In the genomic region with DNA sequence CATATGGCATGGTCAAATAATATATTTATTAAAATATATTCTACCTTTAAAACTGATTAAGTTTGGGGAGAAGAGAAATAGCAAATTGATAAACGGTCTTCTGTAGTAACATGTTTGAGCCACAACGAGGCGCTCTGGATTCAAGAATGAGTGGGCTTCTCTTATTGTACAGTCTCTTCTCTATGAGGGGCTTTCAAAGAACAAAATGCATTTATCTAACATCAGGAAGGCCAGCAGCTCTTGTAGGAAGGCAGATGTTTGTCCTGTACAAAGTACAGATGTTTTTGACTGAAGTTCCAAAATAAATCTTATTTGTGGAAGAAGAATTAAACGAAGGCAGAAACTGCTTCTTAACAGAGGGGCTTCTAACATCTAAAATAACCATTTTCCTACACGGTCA, we compare ENCODE assay signal across 8 cellular contexts.
A peak's percentile ranks its signal among the peaks of the same experiment; 100 is the strongest.
DNase-seq lines count a peak whose midpoint lies in the region; ATAC-seq and TF ChIP-seq lines count a peak whose summit lies in the region.

No MANE protein-coding gene starts in this region.

- no peaks in the 10 kb centered on the region for H3K9me3 Mint-ChIP-seq in nephron
- no peaks in the 10 kb centered on the region for H3K9me3 Mint-ChIP-seq in CD4-positive, alpha-beta T cell
- H3K9me3 Mint-ChIP-seq in activated CD8-positive, alpha-beta memory T cell treated with anti-CD3 and anti-CD28 coated beads, Interleukin-2, amount 10 ng/mL, durations not matched to agents 7 days and 5 days (ENCODE audit: low read depth), result no peaks in the 10 kb centered on the region

- no peak for ATAC-seq in CD4-positive, alpha-beta T cell (ENCODE audit: poor library complexity)
- ATAC-seq in activated CD8-positive, alpha-beta memory T cell treated with anti-CD3 and anti-CD28 coated beads, Interleukin-2, amount 10 ng/mL, durations not matched to agents 7 days and 5 days, result no peak

- H3K4me3 Mint-ChIP-seq in nephron, result peak overlapping the region in 1 of 3 experiments; percentile 24
- no peak overlapping the region for H3K4me3 Mint-ChIP-seq in CD4-positive, alpha-beta T cell
- no peak overlapping the region for H3K4me3 Mint-ChIP-seq in activated CD8-positive, alpha-beta memory T cell treated with anti-CD3 and anti-CD28 coated beads, Interleukin-2, amount 10 ng/mL, durations not matched to agents 7 days and 5 days

- H3K9me3 ChIP-seq in CD4-positive, alpha-beta T cell (ENCODE audit: control insufficient read depth, low read length), result no peaks in the 10 kb centered on the region

- TF ChIP-seq CTCF in nephron (IDR thresholded peaks at IDR 0.05; ENCODE audit: unreplicated experiment in 3 of 3), result peak; percentile 72 to 79 (median 78)
- no peak for TF ChIP-seq CTCF in CD4-positive, alpha-beta T cell (IDR thresholded peaks at IDR 0.05)

- no peaks in the 10 kb centered on the region for H3K27me3 Mint-ChIP-seq in nephron (ENCODE audit: low read depth)
- H3K27me3 Mint-ChIP-seq in CD4-positive, alpha-beta T cell, result no peaks in the 10 kb centered on the region
- H3K27me3 Mint-ChIP-seq in activated CD8-positive, alpha-beta memory T cell treated with anti-CD3 and anti-CD28 coated beads, Interleukin-2, amount 10 ng/mL, durations not matched to agents 7 days and 5 days, result no peaks in the 10 kb centered on the region

- H3K27ac Mint-ChIP-seq in nephron, result peak overlapping the region; percentile 94 to 100 (median 99)
- H3K27ac Mint-ChIP-seq in CD4-positive, alpha-beta T cell, result no peak overlapping the region
- H3K27ac Mint-ChIP-seq in activated CD8-positive, alpha-beta memory T cell treated with anti-CD3 and anti-CD28 coated beads, Interleukin-2, amount 10 ng/mL, durations not matched to agents 7 days and 5 days, result no peak overlapping the region

- CTCF ChIA-PET in CD4-positive, alpha-beta T cell (lab: Charles Lee), result no interaction called here
- CTCF ChIA-PET in activated CD8-positive, alpha-beta memory T cell treated with anti-CD3 and anti-CD28 coated beads, Interleukin-2, amount 10 ng/mL, durations not matched to agents 7 days and 5 days (lab: Charles Lee), result interaction anchor here (0.7 to 2.3 kb wide), 4 partner anchors 10 to 1218 kb away, joined by 3 to 9 read pairs (median 3); no protein-coding TSS in a partner anchor

- H3K27me3 ChIP-seq in CD4-positive, alpha-beta T cell (ENCODE audit: control insufficient read depth, insufficient read depth, low read length), result no peaks in the 10 kb centered on the region

- DNase-seq in stimulated activated CD4-positive, alpha-beta T cell treated with anti-CD3 and anti-CD28 coated beads, Interleukin-15, amount 100 ng/mL, for 24 hours, result peak; percentile 10
- DNase-seq in stimulated activated CD4-positive, alpha-beta T cell treated with anti-CD3 and anti-CD28 coated beads, Interleukin-4, amount 100 ng/mL, for 4 hours, result no peak
- DNase-seq in NCI-H748 (lab: John Stamatoyannopoulos, UW; ENCODE audit: unreplicated experiment) (peak; percentile 62), dermis microvascular lymphatic vessel endothelial cell (ENCODE audit: low read depth in 2 of 2) (peak; percentile 72 to 74)
- no peak for DNase-seq in activated CD8-positive, alpha-beta memory T cell treated with anti-CD3 and anti-CD28 coated beads for 24 hours
- DNase-seq in CD4-positive, alpha-beta T cell, result no peak
- no peak for DNase-seq in activated CD8-positive, alpha-beta memory T cell treated with anti-CD3 and anti-CD28 coated beads, Interleukin-2, amount 10 ng/mL, durations not matched to agents 7 days and 5 days

- POLR2A ChIA-PET in CD4-positive, alpha-beta T cell (lab: Charles Lee), result no interaction called here

- no peaks in the 10 kb centered on the region for H3K36me3 Mint-ChIP-seq in nephron (ENCODE audit: low read depth)
- H3K36me3 Mint-ChIP-seq in CD4-positive, alpha-beta T cell (ENCODE audit: low read depth), result no peaks in the 10 kb centered on the region
- H3K36me3 Mint-ChIP-seq in activated CD8-positive, alpha-beta memory T cell treated with anti-CD3 and anti-CD28 coated beads, Interleukin-2, amount 10 ng/mL, durations not matched to agents 7 days and 5 days, result peaks cover 2% of the 10 kb centered on the region

- intact Hi-C loops in CD4-positive, alpha-beta T cell (cut with DNase I, micrococcal nuclease), result no loop called here

- no peak overlapping the region for H3K27ac ChIP-seq in CD4-positive, alpha-beta T cell (ENCODE audit: low read depth, low read length)

- peaks cover 76% of the 10 kb centered on the region for H3K4me1 Mint-ChIP-seq in nephron
- H3K4me1 Mint-ChIP-seq in CD4-positive, alpha-beta T cell (ENCODE audit: low read depth), result peaks cover 39% of the 10 kb centered on the region
- peaks cover 20% of the 10 kb centered on the region for H3K4me1 Mint-ChIP-seq in activated CD8-positive, alpha-beta memory T cell treated with anti-CD3 and anti-CD28 coated beads, Interleukin-2, amount 10 ng/mL, durations not matched to agents 7 days and 5 days

Comparison
In these comparisons a context has a peak if more than half of its experiments do, and no peak if none do; other contexts are left out.
1. DNase-seq: peak in stimulated activated CD4-positive, alpha-beta T cell treated with anti-CD3 and anti-CD28 coated beads, Interleukin-15, amount 100 ng/mL, for 24 hours (single experiment), NCI-H748 (single experiment) and dermis microvascular lymphatic vessel endothelial cell (2 of 2); none in stimulated activated CD4-positive, alpha-beta T cell treated with anti-CD3 and anti-CD28 coated beads, Interleukin-4, amount 100 ng/mL, for 4 hours (0 of 2), activated CD8-positive, alpha-beta memory T cell treated with anti-CD3 and anti-CD28 coated beads for 24 hours (single experiment), CD4-positive, alpha-beta T cell (0 of 10) and activated CD8-positive, alpha-beta memory T cell treated with anti-CD3 and anti-CD28 coated beads, Interleukin-2, amount 10 ng/mL, durations not matched to agents 7 days and 5 days (single experiment).
2. H3K27ac Mint-ChIP-seq: peak in nephron (3 of 3); none in CD4-positive, alpha-beta T cell (single experiment) and activated CD8-positive, alpha-beta memory T cell treated with anti-CD3 and anti-CD28 coated beads, Interleukin-2, amount 10 ng/mL, durations not matched to agents 7 days and 5 days (single experiment).